25 cellular contexts compared by ENCODE assay signal in the genomic region with DNA sequence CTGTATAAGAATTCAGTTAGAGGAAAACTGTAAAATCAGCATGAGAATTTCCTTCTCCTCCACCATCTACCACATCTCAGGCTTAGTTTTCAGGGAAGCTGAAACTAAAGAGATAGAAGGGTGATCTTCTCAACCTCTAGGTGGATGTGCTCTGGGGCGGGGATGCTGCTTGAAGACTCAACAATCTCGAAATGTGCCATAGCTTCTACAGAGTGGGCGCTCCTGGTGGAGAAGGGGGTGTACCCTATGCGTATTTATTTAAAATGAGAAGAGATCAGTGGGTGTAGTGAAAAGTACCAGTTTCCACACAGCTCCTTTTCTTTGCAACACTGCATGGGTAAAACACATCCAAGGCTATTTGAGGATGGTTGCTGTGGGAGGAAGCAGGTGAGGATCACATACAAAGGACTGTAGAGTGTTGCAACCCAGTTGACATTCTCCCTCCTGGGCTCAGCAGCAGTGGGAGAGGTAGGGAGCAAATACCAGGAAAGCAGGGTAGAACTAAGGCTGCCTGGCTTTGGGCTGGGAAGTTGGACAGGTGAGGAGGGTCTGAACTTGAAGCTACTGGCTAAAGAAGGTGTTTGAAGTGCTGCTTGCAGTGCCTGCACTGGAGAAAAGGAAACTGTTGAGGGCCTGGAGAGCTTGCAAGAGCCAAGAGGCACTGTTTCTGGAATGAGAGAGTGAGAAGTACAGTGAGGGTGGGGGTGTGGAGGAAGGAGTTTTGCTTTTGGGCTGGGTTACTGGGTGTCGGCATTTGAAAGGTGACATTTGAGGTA.
DNase-seq lines count a peak whose midpoint lies in the region; ATAC-seq and TF ChIP-seq lines count a peak whose summit lies in the region.
"Had no signal": no experiment of that assay in that cellular context is flagged by ENCODE, and none has a peak within 500 bp of the region (broad histone marks: within the 10 kb centered on the region; RNA-seq: fewer than 3 reads in every experiment).

No MANE protein-coding gene starts in this region.

- 96% methylated on average over 5 of the region's 5 CpGs for WGBS in smooth muscle cell (ENCODE audit: low lambda C conversion rate)

- H3K9ac ChIP-seq in smooth muscle cell (ENCODE audit: low read depth): no peak overlapping the region
- H3K9ac ChIP-seq: BLaER1, GM23248 had no signal

- no peaks in the 10 kb centered on the region for H3K9me2 ChIP-seq in OCI-LY7 (ENCODE audit: insufficient read depth, low read length)

- H3F3A ChIP-seq in smooth muscle cell (ENCODE audit: low read depth): no peaks in the 10 kb centered on the region

- CTCF ChIA-PET in OCI-LY7 (lab: Charles Lee; ENCODE audit: unreplicated experiment): no interaction called here

- H3K79me2 ChIP-seq in smooth muscle cell (ENCODE audit: low read depth): no peaks in the 10 kb centered on the region
- H3K79me2 ChIP-seq in OCI-LY7 (ENCODE audit: insufficient read depth, low read depth, low read length): no peaks in the 10 kb centered on the region

- no peak overlapping the region for H2AFZ ChIP-seq in smooth muscle cell (ENCODE audit: low read depth)
- H2AFZ ChIP-seq in OCI-LY7 (ENCODE audit: low read length): no peak overlapping the region
- H2AFZ ChIP-seq: GM23248 had no signal

- peak overlapping the region; percentile 42 for H3K27ac Mint-ChIP-seq in memory B cell
- peak overlapping the region; percentile 45 for H3K27ac Mint-ChIP-seq in type B pancreatic cell
- H3K27ac Mint-ChIP-seq: CD4-positive, alpha-beta T cell had no signal

- H3K9me3 ChIP-seq in smooth muscle cell (replicated peaks; ENCODE audit: low read depth) (no peaks in the 10 kb centered on the region), OCI-LY7 (ENCODE audit: low read length) (no peaks in the 10 kb centered on the region)
- H3K9me3 ChIP-seq: BLaER1 had no signal

- H3K4me1 Mint-ChIP-seq in memory B cell (peaks cover 10% of the 10 kb centered on the region), type B pancreatic cell (ENCODE audit: unreplicated experiment) (peaks cover 10% of the 10 kb centered on the region)

- BruUV-seq in OCI-LY7 (replicated peaks; lab: Mats Ljungman, UMichigan): no TSS peak

- H3K9me3 Mint-ChIP-seq in memory B cell (peaks cover 5% of the 10 kb centered on the region), type B pancreatic cell (peaks cover 7% of the 10 kb centered on the region)
- H3K9me3 Mint-ChIP-seq: CD4-positive, alpha-beta T cell had no signal

- H3K4me1 ChIP-seq in smooth muscle cell (ENCODE audit: low read depth) (no peaks in the 10 kb centered on the region), OCI-LY7 (ENCODE audit: insufficient read depth, low read length, poor library complexity, severe bottlenecking) (no peaks in the 10 kb centered on the region)
- H3K4me1 ChIP-seq: BLaER1 had no signal

- DNase-seq in DMS79 treated with DMSO at 0.1 percent for 48 hours (lab: John Stamatoyannopoulos, UW) (peak; percentile 5), DMS79 (lab: John Stamatoyannopoulos, UW) (no peak), memory B cell (ENCODE audit: low spot score in 2 of 2) (no peak), type B pancreatic cell (ENCODE audit: extremely low spot score, unreplicated experiment) (no peak), smooth muscle cell (lab: John Stamatoyannopoulos, UW; ENCODE audit: unreplicated experiment) (no peak), dermis blood vessel endothelial cell (no peak), OCI-LY7 (ENCODE audit: low spot score) (no peak)
- DNase-seq: ACHN; CD4-positive, alpha-beta T cell; DMS 273 treated with DMSO at 0.1 percent for 48 hours; GM23248; HCEC 1CT; KBM-7; NCI-H1092; NCI-H1436 treated with DMSO at 0.1 percent for 48 hours; NCI-H2029 treated with DMSO at 0.1 percent for 48 hours; NCI-H2171; NCI-H345; NCI-H524; PC-3; SHP77 treated with DMSO at 0.1 percent for 48 hours had no signal

- H3K27ac ChIP-seq in angular gyrus (ENCODE audit: low read depth, low read length) (peak overlapping the region; percentile 65), smooth muscle cell (ENCODE audit: low read depth) (no peak overlapping the region), OCI-LY7 (ENCODE audit: low read depth, low read length, poor library complexity, severe bottlenecking) (no peak overlapping the region)
- H3K27ac ChIP-seq: 22Rv1, BLaER1, GM23248, SK-N-MC had no signal

- no peak overlapping the region for H3K4me3 ChIP-seq in smooth muscle cell
- H3K4me3 ChIP-seq in OCI-LY7 (ENCODE audit: low read depth, low read length, poor library complexity, severe bottlenecking): no peak overlapping the region
- H3K4me3 ChIP-seq: BLaER1, GM23248, SK-N-MC had no signal

- POLR2A ChIA-PET in OCI-LY7 (lab: Charles Lee): no interaction called here

- no peaks in the 10 kb centered on the region for H3K27me3 ChIP-seq in smooth muscle cell (ENCODE audit: low read depth)
- H3K27me3 ChIP-seq: BLaER1 had no signal

- ATAC-seq in memory B cell (ENCODE audit: low read depth): no peak
- ATAC-seq: PC-3 had no signal

- H3K4me2 ChIP-seq in smooth muscle cell (no peak overlapping the region), OCI-LY7 (ENCODE audit: low read length) (no peak overlapping the region)
- H3K4me2 ChIP-seq: BLaER1 had no signal

- TF ChIP-seq CTCF in type B pancreatic cell (conservative IDR thresholded peaks at IDR 0.05) (no peak), smooth muscle cell (IDR thresholded peaks at IDR 0.05; ENCODE audit: borderline replicate concordance, insufficient read depth, poor library complexity, severe bottlenecking) (no peak), OCI-LY7 (conservative IDR thresholded peaks at IDR 0.05; ENCODE audit: low read length) (no peak)

- H3K36me3 ChIP-seq in smooth muscle cell (ENCODE audit: low read depth): no peaks in the 10 kb centered on the region
- no peaks in the 10 kb centered on the region for H3K36me3 ChIP-seq in OCI-LY7 (ENCODE audit: insufficient read depth, low read length)
- H3K36me3 ChIP-seq: BLaER1 had no signal

- no peak overlapping the region for H3K4me3 Mint-ChIP-seq in memory B cell
- H3K4me3 Mint-ChIP-seq in type B pancreatic cell: no peak overlapping the region
- H3K4me3 Mint-ChIP-seq: CD4-positive, alpha-beta T cell had no signal

- intact Hi-C loops in OCI-LY7 (cut with micrococcal nuclease; ENCODE audit: unreplicated experiment): no loop called here

- H4K20me1 ChIP-seq in smooth muscle cell (ENCODE audit: low read depth) (no peaks in the 10 kb centered on the region), OCI-LY7 (ENCODE audit: insufficient read depth, low read length) (no peaks in the 10 kb centered on the region)
- H4K20me1 ChIP-seq: BLaER1 had no signal

- H3K36me3 Mint-ChIP-seq in memory B cell (peaks cover 3% of the 10 kb centered on the region), type B pancreatic cell (no peaks in the 10 kb centered on the region)

- H3K27me3 Mint-ChIP-seq in memory B cell (peaks cover 2% of the 10 kb centered on the region), type B pancreatic cell (peaks cover 15% of the 10 kb centered on the region)
